20 cellular contexts compared by ENCODE assay signal in genomic region chr3:133192967-133193366, GRCh38.
A peak's percentile ranks its signal among the peaks of the same experiment; 100 is the strongest.
DNase-seq lines count a peak whose midpoint lies in the region; FAIRE-seq and TF ChIP-seq lines count a peak whose summit lies in the region.
"Had no signal": no experiment of that assay in that cellular context is flagged by ENCODE, and none has a peak within 500 bp of the region (broad histone marks: within the 10 kb centered on the region; RNA-seq: fewer than 3 reads in every experiment).

No MANE protein-coding gene starts in this region.

- H3K27me3 ChIP-seq in Caco-2 (replicated peaks; ENCODE audit: control insufficient read depth, insufficient read depth, low read length) (no peaks in the 10 kb centered on the region), astrocyte (ENCODE audit: insufficient read depth, low read length) (no peaks in the 10 kb centered on the region), osteoblast (ENCODE audit: insufficient read depth, low read length) (peaks cover 3% of the 10 kb centered on the region)

- H3K27ac ChIP-seq in astrocyte (ENCODE audit: low read depth, low read length) (no peak overlapping the region), mesodermal cell (ENCODE audit: low read depth, low read length, severe bottlenecking) (peak overlapping the region; percentile 23), osteoblast (ENCODE audit: low read depth, low read length) (no peak overlapping the region)
- H3K27ac ChIP-seq: 22Rv1, A549, C4-2B had no signal

- no peak overlapping the region for H2AFZ ChIP-seq in astrocyte (ENCODE audit: low read depth, low read length)
- no peak overlapping the region for H2AFZ ChIP-seq in osteoblast (ENCODE audit: low read length)

- no peak overlapping the region for H3K4me3 ChIP-seq in Caco-2 (ENCODE audit: low read depth, low read length)
- no peak overlapping the region for H3K4me3 ChIP-seq in astrocyte (ENCODE audit: insufficient read depth, low read depth, low read length)
- H3K4me3 ChIP-seq in mesodermal cell (ENCODE audit: extremely low read depth, insufficient read depth, low read length, poor library complexity, severe bottlenecking): no peak overlapping the region
- H3K4me3 ChIP-seq in osteoblast (ENCODE audit: insufficient read depth, low read length): no peak overlapping the region
- H3K4me3 ChIP-seq: A549, K562 had no signal

- H3K9me3 Mint-ChIP-seq in Caco-2 (ENCODE audit: unreplicated experiment) (peaks cover 12% of the 10 kb centered on the region), astrocyte (ENCODE audit: unreplicated experiment) (no peaks in the 10 kb centered on the region)
- H3K9me3 Mint-ChIP-seq: CD4-positive, alpha-beta T cell had no signal

- FAIRE-seq in astrocyte (lab: Jason Lieb, UNC): no peak
- FAIRE-seq: A549, HTR-8/SVneo, K562 had no signal

- no peaks in the 10 kb centered on the region for H3K9me3 ChIP-seq in Caco-2
- H3K9me3 ChIP-seq in astrocyte (ENCODE audit: insufficient read depth, low read depth, low read length): no peaks in the 10 kb centered on the region
- H3K9me3 ChIP-seq in mesodermal cell (ENCODE audit: control insufficient read depth, low read length): no peaks in the 10 kb centered on the region
- no peaks in the 10 kb centered on the region for H3K9me3 ChIP-seq in osteoblast (ENCODE audit: low read depth, low read length)
- H3K9me3 ChIP-seq: A549 had no signal

- H3K79me2 ChIP-seq in astrocyte (ENCODE audit: insufficient read depth, low read length) (no peaks in the 10 kb centered on the region), osteoblast (ENCODE audit: insufficient read depth, low read length) (no peaks in the 10 kb centered on the region)

- POLR2A ChIA-PET in Caco-2 (lab: Charles Lee): no interaction called here

- peaks cover 13% of the 10 kb centered on the region for H3K4me1 Mint-ChIP-seq in Caco-2 (ENCODE audit: low read depth, unreplicated experiment)
- H3K4me1 Mint-ChIP-seq in astrocyte (ENCODE audit: low read depth, unreplicated experiment): peaks cover 16% of the 10 kb centered on the region

- TF ChIP-seq CTCF in Caco-2 (IDR thresholded peaks at IDR 0.05; ENCODE audit: insufficient read depth in 1 of 2, low read depth in 1 of 2, low read length in 1 of 2, severe bottlenecking in 1 of 2, unreplicated experiment in 1 of 2): no peak
- no peak for TF ChIP-seq CTCF in astrocyte (IDR thresholded peaks at IDR 0.05; ENCODE audit: insufficient read depth, low read depth, low read length)
- TF ChIP-seq CTCF in osteoblast (IDR thresholded peaks at IDR 0.05; ENCODE audit: extremely low read depth, low read depth, low read length): no peak

- peak overlapping the region; percentile 63 for H3K27ac Mint-ChIP-seq in Caco-2 (ENCODE audit: unreplicated experiment)
- H3K27ac Mint-ChIP-seq in astrocyte (ENCODE audit: unreplicated experiment): no peak overlapping the region
- H3K27ac Mint-ChIP-seq: CD4-positive, alpha-beta T cell had no signal

- H3K36me3 ChIP-seq in Caco-2 (ENCODE audit: control insufficient read depth, insufficient read depth, low read length): no peaks in the 10 kb centered on the region
- H3K36me3 ChIP-seq in astrocyte (ENCODE audit: insufficient read depth, low read length): no peaks in the 10 kb centered on the region
- H3K36me3 ChIP-seq in mesodermal cell (ENCODE audit: control insufficient read depth, insufficient read depth, low read length): no peaks in the 10 kb centered on the region
- H3K36me3 ChIP-seq in osteoblast (ENCODE audit: insufficient read depth, low read length): no peaks in the 10 kb centered on the region

- H3K27me3 Mint-ChIP-seq in Caco-2 (ENCODE audit: insufficient read depth, unreplicated experiment) (no peaks in the 10 kb centered on the region), astrocyte (ENCODE audit: low read depth, unreplicated experiment) (no peaks in the 10 kb centered on the region)

- peaks cover 15% of the 10 kb centered on the region for H3K4me1 ChIP-seq in Caco-2
- H3K4me1 ChIP-seq in astrocyte (ENCODE audit: insufficient read depth, low read length): peaks cover 6% of the 10 kb centered on the region
- H3K4me1 ChIP-seq in mesodermal cell (ENCODE audit: control insufficient read depth, insufficient read depth, low read length, poor library complexity, severe bottlenecking): no peaks in the 10 kb centered on the region
- H3K4me1 ChIP-seq in osteoblast (ENCODE audit: insufficient read depth, low read length): no peaks in the 10 kb centered on the region
- H3K4me1 ChIP-seq: A549 had no signal

- no peak for DNase-seq in Caco-2
- peak; percentile 24 for DNase-seq in astrocyte (ENCODE audit: low read depth)
- peak; percentile 6 for DNase-seq in stromal cell of bone marrow (ENCODE audit: low read depth)
- DNase-seq in osteoblast (ENCODE audit: insufficient read length, low spot score, missing footprints): no peak
- DNase-seq in activated CD4-positive, alpha-beta T cell treated with anti-CD3 and anti-CD28 coated beads, Interleukin-2, amount 50 U/mL, for 4 hours: no peak
- no peak for DNase-seq in NK-92 treated with Interleukin-12 subunit alpha and Interleukin-12 subunit beta, amount 100 ng/mL, for 24 hours (lab: John Stamatoyannopoulos, UW)
- DNase-seq: AML-193; CD4-positive, alpha-beta T cell; DMS153; DMS79 treated with DMSO at 0.1 percent for 48 hours; GF-D8; GOT3; H7; IMR-90 had no signal

- peak overlapping the region; percentile 9 for H3K4me3 Mint-ChIP-seq in Caco-2 (ENCODE audit: unreplicated experiment)
- no peak overlapping the region for H3K4me3 Mint-ChIP-seq in astrocyte (ENCODE audit: unreplicated experiment)
- H3K4me3 Mint-ChIP-seq: CD4-positive, alpha-beta T cell had no signal

- BruUV-seq in Caco-2 (replicated peaks; lab: Mats Ljungman, UMichigan): no TSS peak

- no peak overlapping the region for H3K9ac ChIP-seq in astrocyte (ENCODE audit: low read length)

- H4K20me1 ChIP-seq in astrocyte (ENCODE audit: insufficient read depth, low read length) (no peaks in the 10 kb centered on the region), osteoblast (ENCODE audit: insufficient read depth, low read length) (no peaks in the 10 kb centered on the region)

- H3K36me3 Mint-ChIP-seq in Caco-2 (ENCODE audit: insufficient read depth, unreplicated experiment): no peaks in the 10 kb centered on the region
- H3K36me3 Mint-ChIP-seq in astrocyte (ENCODE audit: low read depth, unreplicated experiment): no peaks in the 10 kb centered on the region

- CTCF ChIA-PET in Caco-2 (lab: Charles Lee): no interaction called here

- H3K4me2 ChIP-seq in astrocyte (ENCODE audit: low read length) (peak overlapping the region; percentile 17), osteoblast (ENCODE audit: insufficient read depth, low read length) (no peak overlapping the region)
- H3K4me2 ChIP-seq: A549 had no signal

- intact Hi-C loops in Caco-2 (cut with micrococcal nuclease; ENCODE audit: unreplicated experiment): no loop called here

Comparison
In these comparisons a context has a peak if more than half of its experiments do, and no peak if none do; other contexts are left out.
1. DNase-seq: peak in astrocyte (single experiment) and stromal cell of bone marrow (single experiment); none in Caco-2 (0 of 2), osteoblast (single experiment), activated CD4-positive, alpha-beta T cell treated with anti-CD3 and anti-CD28 coated beads, Interleukin-2, amount 50 U/mL, for 4 hours (0 of 2) and NK-92 treated with Interleukin-12 subunit alpha and Interleukin-12 subunit beta, amount 100 ng/mL, for 24 hours (single experiment).